9 cellular contexts compared by ENCODE assay signal in genomic region chr2:224359569-224359968, GRCh38. TPM values are rescaled to one million over a fixed set of nuclear protein-coding genes. Genes with fewer than 3 reads are reported as not detected.
A peak's percentile ranks its signal among the peaks of the same experiment; 100 is the strongest.
DNase-seq lines count a peak whose midpoint lies in the region; ATAC-seq and TF ChIP-seq lines count a peak whose summit lies in the region.
"Had no signal": no experiment of that assay in that cellular context is flagged by ENCODE, and none has a peak within 500 bp of the region (broad histone marks: within the 10 kb centered on the region; RNA-seq: fewer than 3 reads in every experiment).

No MANE protein-coding gene starts in this region.

- H3K27ac ChIP-seq in OCI-LY7 (ENCODE audit: low read depth, low read length, poor library complexity, severe bottlenecking), result no peak overlapping the region
- H3K27ac ChIP-seq in gastrocnemius medialis, result no peak overlapping the region

- no peak overlapping the region for H3K4me3 ChIP-seq in OCI-LY7 (ENCODE audit: low read depth, low read length, poor library complexity, severe bottlenecking)
- no peak overlapping the region for H3K4me3 ChIP-seq in gastrocnemius medialis

- POLR2A ChIA-PET in OCI-LY7 (lab: Charles Lee), result interaction anchor here (0.8 kb wide), 1 partner anchor 416 kb away, joined by 3 read pairs; no protein-coding TSS in a partner anchor

- BruUV-seq in OCI-LY7 (replicated peaks; lab: Mats Ljungman, UMichigan), result no TSS peak

- H3K36me3 ChIP-seq in OCI-LY7 (ENCODE audit: insufficient read depth, low read length) (no peaks in the 10 kb centered on the region), gastrocnemius medialis (no peaks in the 10 kb centered on the region)

- intact Hi-C loops in OCI-LY7 (cut with micrococcal nuclease; ENCODE audit: unreplicated experiment) (loop anchor here (5.0 kb wide), 2 partner anchors 88 to 238 kb away; no protein-coding TSS in a partner anchor), gastrocnemius medialis (cut with DNase I; ENCODE audit: low total_unique reads) (no loop called here)

- no peaks in the 10 kb centered on the region for H4K20me1 ChIP-seq in OCI-LY7 (ENCODE audit: insufficient read depth, low read length)

- TF ChIP-seq CTCF in AG09319 (IDR thresholded peaks at IDR 0.05; ENCODE audit: low read depth, low read length), result peak; percentile 16
- TF ChIP-seq CTCF in GM13977 (IDR thresholded peaks at IDR 0.05; ENCODE audit: extremely low read depth, insufficient read depth, missing control alignments), result peak; percentile 36
- TF ChIP-seq CTCF in OCI-LY7 (conservative IDR thresholded peaks at IDR 0.05; ENCODE audit: low read length), result peak; percentile 66
- TF ChIP-seq CTCF in gastrocnemius medialis (IDR thresholded peaks at IDR 0.05 in 4 of 5, conservative IDR thresholded peaks at IDR 0.05 in 1 of 5), result peak in 1 of 5 experiments; percentile 24

- no peak overlapping the region for H3K4me2 ChIP-seq in OCI-LY7 (ENCODE audit: low read length)

- CTCF ChIA-PET in OCI-LY7 (lab: Charles Lee; ENCODE audit: unreplicated experiment), result interaction anchor here (0.8 kb wide), 1 partner anchor 287 kb away, joined by 3 read pairs; no protein-coding TSS in a partner anchor

- H3K27me3 ChIP-seq in gastrocnemius medialis, result no peaks in the 10 kb centered on the region

- no peaks in the 10 kb centered on the region for H3K9me3 ChIP-seq in OCI-LY7 (ENCODE audit: low read length)
- no peaks in the 10 kb centered on the region for H3K9me3 ChIP-seq in gastrocnemius medialis

- no peak for TF ChIP-seq POLR2A in gastrocnemius medialis (IDR thresholded peaks at IDR 0.05)

- H3K4me1 ChIP-seq in OCI-LY7 (ENCODE audit: insufficient read depth, low read length, poor library complexity, severe bottlenecking) (peaks cover 8% of the 10 kb centered on the region), gastrocnemius medialis (no peaks in the 10 kb centered on the region)

- no peaks in the 10 kb centered on the region for H3K79me2 ChIP-seq in OCI-LY7 (ENCODE audit: insufficient read depth, low read depth, low read length)

- no peak overlapping the region for H2AFZ ChIP-seq in OCI-LY7 (ENCODE audit: low read length)

- no peaks in the 10 kb centered on the region for H3K9me2 ChIP-seq in OCI-LY7 (ENCODE audit: insufficient read depth, low read length)

- ATAC-seq in HG02588 (IDR thresholded peaks at IDR 0.05; ENCODE audit: unreplicated experiment) (no peak), gastrocnemius medialis (no peak)

- DNase-seq in AG09319 (ENCODE audit: extremely low read depth, low read depth), result no peak
- DNase-seq in GM13977 (ENCODE audit: low spot score), result no peak
- DNase-seq in OCI-LY7 (ENCODE audit: low spot score), result peak; percentile 33
- DNase-seq in germinal center (ENCODE audit: low spot score), result peak; percentile 24
- DNase-seq in DMS153 treated with DMSO at 0.1 percent for 48 hours (lab: John Stamatoyannopoulos, UW; ENCODE audit: unreplicated experiment), result no peak
- no peak for DNase-seq in NCI-H2081 (lab: John Stamatoyannopoulos, UW)
- no peak for DNase-seq in gastrocnemius medialis
- DNase-seq: NCI-H1105 treated with DMSO at 0.1 percent for 48 hours had no signal

- in situ Hi-C loops in GM13977 (cut with MboI; ENCODE audit: low pct_unique_long_range_greater_than_20kb, low sequenced_read_pairs, unreplicated experiment), result loop anchor here (10.0 kb wide), 1 partner anchor 415 kb away; no protein-coding TSS in a partner anchor
- in situ Hi-C loops in gastrocnemius medialis (cut with MboI; ENCODE audit: low sequenced_read_pairs in 4 of 4), result loop anchor here (5.0 to 25.0 kb wide), 4 partner anchors 88 to 428 kb away; no protein-coding TSS in a partner anchor

RNA-seq across cellular contexts. Expression of gene FAM124B, which starts 42.3 kb away (rescaled TPM):
- total RNA-seq in OCI-LY7 (2014; rRNA removed; shearing (Covaris generic)), result not detected in 2 replicates
- total RNA-seq in OCI-LY7 (2022) (not detected in 2 replicates), gastrocnemius medialis (1 to 10 TPM; 1.7 to 2.4 (median 2.1) TPM)

Comparison
In these comparisons a context has a peak if more than half of its experiments do, and no peak if none do; other contexts are left out.
1. DNase-seq: peak in OCI-LY7 (single experiment) and germinal center (single experiment); none in AG09319 (single experiment), GM13977 (single experiment), DMS153 treated with DMSO at 0.1 percent for 48 hours (single experiment), NCI-H2081 (0 of 2) and gastrocnemius medialis (0 of 2).